Comparison of ENCODE assay signal across 8 cellular contexts in the genomic region with DNA sequence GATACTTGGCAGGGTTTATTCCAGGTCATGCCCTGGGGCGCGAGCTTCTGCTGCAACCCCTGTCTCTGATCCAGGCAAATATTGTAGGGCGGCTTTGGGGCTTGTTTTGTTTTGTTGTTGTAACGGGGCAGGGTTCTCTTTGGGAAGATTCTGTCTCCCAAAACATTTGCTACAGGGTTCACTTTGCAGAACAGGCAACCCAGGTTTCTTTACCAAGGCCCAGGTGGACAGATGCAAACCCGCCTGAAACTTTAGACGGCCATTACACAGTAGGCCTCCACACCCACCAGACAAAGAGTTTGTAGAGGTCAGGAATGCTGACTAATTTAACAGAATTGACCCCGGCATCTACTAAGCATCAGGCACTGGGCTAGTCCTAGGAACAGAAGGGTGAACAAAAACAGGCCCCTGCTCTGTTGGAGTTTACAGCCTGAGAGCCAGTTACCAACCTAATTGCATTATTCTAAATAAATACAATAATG. TPM values are rescaled to one million over a fixed set of nuclear protein-coding genes. Genes with fewer than 3 reads are reported as not detected.
A peak's percentile ranks its signal among the peaks of the same experiment; 100 is the strongest.
DNase-seq lines count a peak whose midpoint lies in the region; ATAC-seq and TF ChIP-seq lines count a peak whose summit lies in the region.

No MANE protein-coding gene starts in this region.

- TF ChIP-seq CTCF in C4-2B (conservative IDR thresholded peaks at IDR 0.05), result no peak
- TF ChIP-seq CTCF in chondrocyte (IDR thresholded peaks at IDR 0.05), result no peak
- TF ChIP-seq CTCF in nephron (IDR thresholded peaks at IDR 0.05; ENCODE audit: unreplicated experiment in 3 of 3), result no peak

- H3K4me1 Mint-ChIP-seq in chondrocyte (ENCODE audit: low read depth), result peaks cover 25% of the 10 kb centered on the region
- peaks cover 31% of the 10 kb centered on the region for H3K4me1 Mint-ChIP-seq in nephron

- no peaks in the 10 kb centered on the region for H3K9me3 Mint-ChIP-seq in chondrocyte (ENCODE audit: low read depth)
- no peaks in the 10 kb centered on the region for H3K9me3 Mint-ChIP-seq in nephron

- peak overlapping the region; percentile 88 for H3K27ac ChIP-seq in C4-2B

- ATAC-seq in HG03045 (IDR thresholded peaks at IDR 0.05; ENCODE audit: unreplicated experiment), result no peak
- ATAC-seq in GM21526 (IDR thresholded peaks at IDR 0.05; ENCODE audit: low FRiP score, unreplicated experiment), result no peak

- TF ChIP-seq EP300 in Ishikawa (IDR thresholded peaks at IDR 0.05; ENCODE audit: borderline replicate concordance), result no peak

- no peak for TF ChIP-seq RAD21 in Ishikawa (IDR thresholded peaks at IDR 0.05; ENCODE audit: low read depth)

- H3K27ac Mint-ChIP-seq in chondrocyte (ENCODE audit: unreplicated experiment) (no peak overlapping the region), nephron (peak overlapping the region; percentile 72 to 84 (median 84))

- H3K36me3 Mint-ChIP-seq in chondrocyte (ENCODE audit: low read depth) (no peaks in the 10 kb centered on the region), nephron (ENCODE audit: low read depth) (no peaks in the 10 kb centered on the region)

- DNase-seq in chondrocyte (ENCODE audit: low spot score) (no peak), AG08396 (ENCODE audit: low spot score) (no peak), foreskin melanocyte (no peak)

- peak overlapping the region; percentile 76 for H3K4me3 Mint-ChIP-seq in chondrocyte (ENCODE audit: unreplicated experiment)
- H3K4me3 Mint-ChIP-seq in nephron, result peak overlapping the region; percentile 90 to 94 (median 92)

- H3K27me3 Mint-ChIP-seq in chondrocyte (ENCODE audit: low read depth) (no peaks in the 10 kb centered on the region), nephron (ENCODE audit: low read depth) (peaks cover 8% of the 10 kb centered on the region)

TF ChIP-seq in Ishikawa, 13 proteins besides CTCF, POLR2A, EP300 and RAD21:
- TF ChIP-seq, protein P1, sequence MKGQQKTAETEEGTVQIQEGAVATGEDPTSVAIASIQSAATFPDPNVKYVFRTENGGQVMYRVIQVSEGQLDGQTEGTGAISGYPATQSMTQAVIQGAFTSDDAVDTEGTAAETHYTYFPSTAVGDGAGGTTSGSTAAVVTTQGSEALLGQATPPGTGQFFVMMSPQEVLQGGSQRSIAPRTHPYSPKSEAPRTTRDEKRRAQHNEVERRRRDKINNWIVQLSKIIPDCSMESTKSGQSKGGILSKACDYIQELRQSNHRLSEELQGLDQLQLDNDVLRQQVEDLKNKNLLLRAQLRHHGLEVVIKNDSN (IDR thresholded peaks at IDR 0.05), result no peak
- TF ChIP-seq TEAD4 (IDR thresholded peaks at IDR 0.05), result no peak; the same call in 1 of the 2 replicates
- TF ChIP-seq TCF12 (IDR thresholded peaks at IDR 0.05; ENCODE audit: low read depth), result 0 out of 2 replicates have a peak, but pooled peaks have one; percentile 3
- TF ChIP-seq, protein P2, sequence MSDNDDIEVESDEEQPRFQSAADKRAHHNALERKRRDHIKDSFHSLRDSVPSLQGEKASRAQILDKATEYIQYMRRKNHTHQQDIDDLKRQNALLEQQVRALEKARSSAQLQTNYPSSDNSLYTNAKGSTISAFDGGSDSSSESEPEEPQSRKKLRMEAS (IDR thresholded peaks at IDR 0.05), result no peak
- 0 out of 2 replicates have a peak, but pooled peaks have one; percentile 1 for TF ChIP-seq EGR1 (IDR thresholded peaks at IDR 0.05)
- TF ChIP-seq FOXM1 (IDR thresholded peaks at IDR 0.05; ENCODE audit: borderline replicate concordance, low read depth), result 0 out of 2 replicates have a peak, but pooled peaks have one; percentile 22
- no peak for TF ChIP-seq ZBTB7A (IDR thresholded peaks at IDR 0.05; ENCODE audit: low read depth)
- 0 out of 2 replicates have a peak, but pooled peaks have one; percentile 25 for TF ChIP-seq CEBPB (IDR thresholded peaks at IDR 0.05)
- TF ChIP-seq TAF1 (IDR thresholded peaks at IDR 0.05; ENCODE audit: low read depth), result no peak
- peak; percentile 84 for TF ChIP-seq NFIC (IDR thresholded peaks at IDR 0.05)
- TF ChIP-seq CREB1 (IDR thresholded peaks at IDR 0.05; ENCODE audit: low read depth), result no peak
- TF ChIP-seq, protein P3, sequence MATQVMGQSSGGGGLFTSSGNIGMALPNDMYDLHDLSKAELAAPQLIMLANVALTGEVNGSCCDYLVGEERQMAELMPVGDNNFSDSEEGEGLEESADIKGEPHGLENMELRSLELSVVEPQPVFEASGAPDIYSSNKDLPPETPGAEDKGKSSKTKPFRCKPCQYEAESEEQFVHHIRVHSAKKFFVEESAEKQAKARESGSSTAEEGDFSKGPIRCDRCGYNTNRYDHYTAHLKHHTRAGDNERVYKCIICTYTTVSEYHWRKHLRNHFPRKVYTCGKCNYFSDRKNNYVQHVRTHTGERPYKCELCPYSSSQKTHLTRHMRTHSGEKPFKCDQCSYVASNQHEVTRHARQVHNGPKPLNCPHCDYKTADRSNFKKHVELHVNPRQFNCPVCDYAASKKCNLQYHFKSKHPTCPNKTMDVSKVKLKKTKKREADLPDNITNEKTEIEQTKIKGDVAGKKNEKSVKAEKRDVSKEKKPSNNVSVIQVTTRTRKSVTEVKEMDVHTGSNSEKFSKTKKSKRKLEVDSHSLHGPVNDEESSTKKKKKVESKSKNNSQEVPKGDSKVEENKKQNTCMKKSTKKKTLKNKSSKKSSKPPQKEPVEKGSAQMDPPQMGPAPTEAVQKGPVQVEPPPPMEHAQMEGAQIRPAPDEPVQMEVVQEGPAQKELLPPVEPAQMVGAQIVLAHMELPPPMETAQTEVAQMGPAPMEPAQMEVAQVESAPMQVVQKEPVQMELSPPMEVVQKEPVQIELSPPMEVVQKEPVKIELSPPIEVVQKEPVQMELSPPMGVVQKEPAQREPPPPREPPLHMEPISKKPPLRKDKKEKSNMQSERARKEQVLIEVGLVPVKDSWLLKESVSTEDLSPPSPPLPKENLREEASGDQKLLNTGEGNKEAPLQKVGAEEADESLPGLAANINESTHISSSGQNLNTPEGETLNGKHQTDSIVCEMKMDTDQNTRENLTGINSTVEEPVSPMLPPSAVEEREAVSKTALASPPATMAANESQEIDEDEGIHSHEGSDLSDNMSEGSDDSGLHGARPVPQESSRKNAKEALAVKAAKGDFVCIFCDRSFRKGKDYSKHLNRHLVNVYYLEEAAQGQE (IDR thresholded peaks at IDR 0.05; ENCODE audit: low read depth), result no peak
- TF ChIP-seq YY1 (IDR thresholded peaks at IDR 0.05; ENCODE audit: low read depth), result no peak

RNA-seq across cellular contexts. Expression of a gene that starts 0.6 kb away (rescaled TPM):
- 10.5 to 16.6 TPM (median 13.3 TPM) in 3 replicates for total RNA-seq in chondrocyte
